In the genomic region with DNA sequence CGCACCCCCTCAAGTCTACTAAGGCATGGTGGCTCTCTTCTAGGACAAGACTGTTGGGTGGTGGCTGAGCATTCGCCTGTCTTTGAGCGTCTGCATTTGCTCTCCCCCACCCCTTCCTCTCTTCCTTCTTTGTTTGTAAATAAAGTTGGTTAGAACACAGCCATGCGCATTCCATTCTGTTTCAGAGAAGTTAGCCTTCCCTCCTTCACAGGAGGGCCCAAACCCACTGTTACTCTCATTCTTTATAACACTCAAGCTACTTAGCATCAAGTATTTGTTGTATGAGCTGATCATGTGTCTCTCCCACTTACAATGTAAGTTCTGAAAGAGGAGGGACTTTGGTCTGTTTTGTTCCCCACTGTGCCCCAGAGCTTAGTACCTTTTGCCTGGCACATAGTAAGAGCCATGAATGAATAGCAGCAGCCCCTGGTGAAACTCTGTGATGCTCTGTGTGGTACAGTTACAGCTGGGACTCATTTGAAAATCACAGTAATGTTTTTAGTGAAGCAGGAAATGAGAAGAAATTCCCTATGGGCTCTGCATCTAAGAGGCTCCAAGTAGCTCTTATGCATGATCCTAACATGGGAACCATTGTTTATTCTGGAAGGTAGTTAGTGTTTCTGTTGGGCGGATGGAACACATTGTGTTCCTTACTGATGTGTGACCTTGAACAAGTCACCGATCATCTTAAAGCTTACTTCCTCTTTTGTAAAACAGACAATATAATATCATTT, we compare ENCODE assay signal across 1 cellular context.
TF ChIP-seq lines count a peak whose summit lies in the region.

No MANE protein-coding gene starts in this region.

TF ChIP-seq in IMR-90, 13 proteins besides CTCF, POLR2A, EP300 and RAD21 (continued from another document):
- no peak for TF ChIP-seq BHLHE40 (IDR thresholded peaks at IDR 0.05; ENCODE audit: low read depth, low read length)
- TF ChIP-seq NFE2L2 (IDR thresholded peaks at IDR 0.05; ENCODE audit: low read depth, low read length) = no peak
- TF ChIP-seq FOS (IDR thresholded peaks at IDR 0.05; ENCODE audit: low read depth, low read length) = no peak
- TF ChIP-seq, protein P1, sequence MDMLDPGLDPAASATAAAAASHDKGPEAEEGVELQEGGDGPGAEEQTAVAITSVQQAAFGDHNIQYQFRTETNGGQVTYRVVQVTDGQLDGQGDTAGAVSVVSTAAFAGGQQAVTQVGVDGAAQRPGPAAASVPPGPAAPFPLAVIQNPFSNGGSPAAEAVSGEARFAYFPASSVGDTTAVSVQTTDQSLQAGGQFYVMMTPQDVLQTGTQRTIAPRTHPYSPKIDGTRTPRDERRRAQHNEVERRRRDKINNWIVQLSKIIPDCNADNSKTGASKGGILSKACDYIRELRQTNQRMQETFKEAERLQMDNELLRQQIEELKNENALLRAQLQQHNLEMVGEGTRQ (IDR thresholded peaks at IDR 0.05; ENCODE audit: low read depth, low read length) = no peak
- no peak for TF ChIP-seq MAZ (IDR thresholded peaks at IDR 0.05; ENCODE audit: borderline replicate concordance, low read depth, low read length)
- TF ChIP-seq, protein P2, sequence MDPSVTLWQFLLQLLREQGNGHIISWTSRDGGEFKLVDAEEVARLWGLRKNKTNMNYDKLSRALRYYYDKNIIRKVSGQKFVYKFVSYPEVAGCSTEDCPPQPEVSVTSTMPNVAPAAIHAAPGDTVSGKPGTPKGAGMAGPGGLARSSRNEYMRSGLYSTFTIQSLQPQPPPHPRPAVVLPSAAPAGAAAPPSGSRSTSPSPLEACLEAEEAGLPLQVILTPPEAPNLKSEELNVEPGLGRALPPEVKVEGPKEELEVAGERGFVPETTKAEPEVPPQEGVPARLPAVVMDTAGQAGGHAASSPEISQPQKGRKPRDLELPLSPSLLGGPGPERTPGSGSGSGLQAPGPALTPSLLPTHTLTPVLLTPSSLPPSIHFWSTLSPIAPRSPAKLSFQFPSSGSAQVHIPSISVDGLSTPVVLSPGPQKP (IDR thresholded peaks at IDR 0.05; ENCODE audit: borderline replicate concordance, low read depth, low read length) = no peak
- TF ChIP-seq MAFK (IDR thresholded peaks at IDR 0.05; ENCODE audit: low read depth, low read length) = no peak
- no peak for TF ChIP-seq SMC3 (IDR thresholded peaks at IDR 0.05; ENCODE audit: low read depth, low read length)
- TF ChIP-seq RFX5 (IDR thresholded peaks at IDR 0.05; ENCODE audit: low read depth, low read length) = no peak
- TF ChIP-seq CHD1 (IDR thresholded peaks at IDR 0.05; ENCODE audit: low read depth, low read length) = no peak
- TF ChIP-seq MXI1 (IDR thresholded peaks at IDR 0.05; ENCODE audit: borderline replicate concordance, low read depth, low read length) = no peak
